In genomic region chr2:208363485-208363884, GRCh38 we compare ENCODE assay signal across 10 cellular contexts. TPM values are rescaled to one million over a fixed set of nuclear protein-coding genes. Genes with fewer than 3 reads are reported as not detected.
DNase-seq lines count a peak whose midpoint lies in the region; ATAC-seq and TF ChIP-seq lines count a peak whose summit lies in the region.
"Had no signal": no experiment of that assay in that cellular context is flagged by ENCODE, and none has a peak within 500 bp of the region (broad histone marks: within the 10 kb centered on the region; RNA-seq: fewer than 3 reads in every experiment).

No MANE protein-coding gene starts in this region.

- no peaks in the 10 kb centered on the region for H3K4me1 ChIP-seq in colonic mucosa
- no peaks in the 10 kb centered on the region for H3K4me1 ChIP-seq in CD8-positive, alpha-beta T cell (ENCODE audit: insufficient read depth, low read length)

- DNase-seq in ACHN (peak; percentile 73), astrocyte of the cerebellum (ENCODE audit: low read depth) (peak; percentile 45), colonic mucosa (no peak), NCI-H82 treated with DMSO at 0.1 percent for 48 hours (lab: John Stamatoyannopoulos, UW; ENCODE audit: unreplicated experiment) (no peak)
- DNase-seq in CD8-positive, alpha-beta T cell, result no peak
- DNase-seq: CD4-positive, alpha-beta memory T cell; hypothalamus had no signal

- no peaks in the 10 kb centered on the region for H3K9me3 ChIP-seq in colonic mucosa
- no peaks in the 10 kb centered on the region for H3K9me3 ChIP-seq in CD8-positive, alpha-beta T cell (ENCODE audit: low read length)

- H3K27ac ChIP-seq in colonic mucosa, result no peak overlapping the region
- H3K27ac ChIP-seq in CD8-positive, alpha-beta T cell (ENCODE audit: low read depth, low read length), result no peak overlapping the region

- no peak overlapping the region for H3K9ac ChIP-seq in colonic mucosa (ENCODE audit: low read depth in 2 of 2, low read length in 2 of 2)

- H3K27me3 Mint-ChIP-seq in CD8-positive, alpha-beta T cell (ENCODE audit: low read depth), result no peaks in the 10 kb centered on the region

- no peak overlapping the region for H3K4me3 Mint-ChIP-seq in CD8-positive, alpha-beta T cell
- H3K4me3 Mint-ChIP-seq: CD4-positive, alpha-beta memory T cell had no signal

- CTCF ChIA-PET in CD8-positive, alpha-beta T cell (lab: Charles Lee), result no interaction called here

- intact Hi-C loops in colonic mucosa (cut with DNase I), result no loop called here
- intact Hi-C loops in CD8-positive, alpha-beta T cell (cut with DNase I, micrococcal nuclease), result no loop called here

- H3K36me3 Mint-ChIP-seq in CD8-positive, alpha-beta T cell, result peaks cover 12% of the 10 kb centered on the region

- ATAC-seq in GM19395 (IDR thresholded peaks at IDR 0.05; ENCODE audit: unreplicated experiment) (peak; percentile 67), HG03196 (IDR thresholded peaks at IDR 0.05; ENCODE audit: unreplicated experiment) (peak; percentile 76), GM19455 (IDR thresholded peaks at IDR 0.05; ENCODE audit: unreplicated experiment) (no peak)
- no peak for ATAC-seq in CD8-positive, alpha-beta T cell

- no peak for TF ChIP-seq CTCF in astrocyte of the cerebellum (IDR thresholded peaks at IDR 0.05; ENCODE audit: low read depth, low read length, missing control alignments)
- no peak for TF ChIP-seq CTCF in colonic mucosa (IDR thresholded peaks at IDR 0.05)
- no peak for TF ChIP-seq CTCF in CD8-positive, alpha-beta T cell (IDR thresholded peaks at IDR 0.05)

- H3K27me3 ChIP-seq in colonic mucosa, result no peaks in the 10 kb centered on the region
- H3K27me3 ChIP-seq in CD8-positive, alpha-beta T cell (ENCODE audit: insufficient read depth, low read length), result no peaks in the 10 kb centered on the region

- H3K4me3 ChIP-seq in astrocyte of the cerebellum (ENCODE audit: low read depth, low read length) (no peak overlapping the region), colonic mucosa (no peak overlapping the region)
- H3K4me3 ChIP-seq in CD8-positive, alpha-beta T cell (ENCODE audit: low read depth, low read length), result no peak overlapping the region

- no peaks in the 10 kb centered on the region for H3K36me3 ChIP-seq in colonic mucosa
- H3K36me3 ChIP-seq in CD8-positive, alpha-beta T cell (ENCODE audit: insufficient read depth, low read length), result no peaks in the 10 kb centered on the region

- in situ Hi-C loops in ACHN (cut with HindIII; ENCODE audit: low pct_ligation_motif_present, low pct_unique_long_range_greater_than_20kb, low sequenced_read_pairs) (no loop called here), astrocyte of the cerebellum (cut with HindIII; ENCODE audit: low sequenced_read_pairs) (no loop called here)

- POLR2A ChIA-PET in CD8-positive, alpha-beta T cell (lab: Charles Lee), result no interaction called here

- no peak overlapping the region for H3K27ac Mint-ChIP-seq in CD8-positive, alpha-beta T cell

- H3K9me3 Mint-ChIP-seq in CD8-positive, alpha-beta T cell, result peaks cover 9% of the 10 kb centered on the region

- H3K4me1 Mint-ChIP-seq in CD8-positive, alpha-beta T cell (ENCODE audit: low read depth), result peaks cover 4% of the 10 kb centered on the region

RNA-seq across cellular contexts. Expression of gene PTH2R, which starts 43.1 kb away (rescaled TPM):
- total RNA-seq in colonic mucosa, result not detected
- not detected for total RNA-seq in CD8-positive, alpha-beta T cell

Comparison
In these comparisons a context has a peak if more than half of its experiments do, and no peak if none do; other contexts are left out.
1. DNase-seq: peak in ACHN (single experiment) and astrocyte of the cerebellum (single experiment); none in colonic mucosa (single experiment), NCI-H82 treated with DMSO at 0.1 percent for 48 hours (single experiment) and CD8-positive, alpha-beta T cell (0 of 7).
2. ATAC-seq: peak in GM19395 (single experiment) and HG03196 (single experiment); none in GM19455 (single experiment) and CD8-positive, alpha-beta T cell (single experiment).